8 cellular contexts compared by ENCODE assay signal in genomic region chr14:98977451-98977850, GRCh38.
"Had no signal": no experiment of that assay in that cellular context is flagged by ENCODE, and none has a peak within 500 bp of the region (broad histone marks: within the 10 kb centered on the region; RNA-seq: fewer than 3 reads in every experiment).

No MANE protein-coding gene starts in this region.

- H3K9me3 ChIP-seq: HAP-1 had no signal

- H3K36me3 ChIP-seq: HAP-1 had no signal

- H2AFZ ChIP-seq: GM23248 had no signal

- DNase-seq: GM23248, GOT3, H7, HFFc6, KG1 had no signal

- H3K9ac ChIP-seq: GM23248 had no signal

- ATAC-seq: HCT116 had no signal

- H3K4me3 ChIP-seq: GM23248, HAP-1 had no signal

- H3K27ac ChIP-seq: GM23248, HL-60 had no signal
